In genomic region chr6:30742316-30743098, GRCh38 we compare ENCODE assay signal across 8 cellular contexts. TPM values are rescaled to one million over a fixed set of nuclear protein-coding genes. Genes with fewer than 3 reads are reported as not detected.
DNase-seq lines count a peak whose midpoint lies in the region; ATAC-seq and TF ChIP-seq lines count a peak whose summit lies in the region.

Gene FLOT1 (minus strand): TSS chr6:30742687. CDS start chr6:30742189, 498 bp downstream.

- peaks cover 57 to 67% of the 10 kb centered on the region in 2 donors for H3K4me1 Mint-ChIP-seq in natural killer cell treated with Interleukin-12 subunit alpha and Interleukin-12 subunit beta and Interleukin-15 and Interleukin-18, amount 100 ng/mL, for 72 hours (ENCODE audit: low read depth in 2 of 2)

- H3K36me3 Mint-ChIP-seq in natural killer cell treated with Interleukin-12 subunit alpha and Interleukin-12 subunit beta and Interleukin-15 and Interleukin-18, amount 100 ng/mL, for 72 hours: peaks cover 38% of the 10 kb centered on the region

- peak; percentile 60 for ATAC-seq in GM21723 (IDR thresholded peaks at IDR 0.05; ENCODE audit: unreplicated experiment)
- peak; percentile 87 to 90 for ATAC-seq in natural killer cell treated with Interleukin-12 subunit alpha and Interleukin-12 subunit beta and Interleukin-15 and Interleukin-18, amount 100 ng/mL, for 72 hours

- H3K27me3 Mint-ChIP-seq in natural killer cell treated with Interleukin-12 subunit alpha and Interleukin-12 subunit beta and Interleukin-15 and Interleukin-18, amount 100 ng/mL, for 72 hours: no peaks in the 10 kb centered on the region

- H3K9me3 Mint-ChIP-seq in natural killer cell treated with Interleukin-12 subunit alpha and Interleukin-12 subunit beta and Interleukin-15 and Interleukin-18, amount 100 ng/mL, for 72 hours: no peaks in the 10 kb centered on the region

- peak within 1 kb of the TSS; percentile 87 to 95 for H3K27ac Mint-ChIP-seq in natural killer cell treated with Interleukin-12 subunit alpha and Interleukin-12 subunit beta and Interleukin-15 and Interleukin-18, amount 100 ng/mL, for 72 hours

- TF ChIP-seq POLR2A in Raji (IDR thresholded peaks at IDR 0.05; ENCODE audit: insufficient read depth, low read depth, low read length): peak; percentile 65

- H3K4me3 Mint-ChIP-seq in natural killer cell treated with Interleukin-12 subunit alpha and Interleukin-12 subunit beta and Interleukin-15 and Interleukin-18, amount 100 ng/mL, for 72 hours: peak within 1 kb of the TSS; percentile 94

- DNase-seq in DMS53 (lab: John Stamatoyannopoulos, UW) (peak; percentile 98), Kasumi-1 (lab: John Stamatoyannopoulos, UW) (peak; percentile 66 to 76), fibroblast of peridontal ligament (ENCODE audit: extremely low read depth) (peak; percentile 93)
- peak; percentile 86 for DNase-seq in activated T-helper 9 cell treated with anti-CD3 and anti-CD28 coated beads, Interleukin-2, amount 50 U/mL, for 16 hours (ENCODE audit: low read depth)
- DNase-seq in natural killer cell treated with Interleukin-12 subunit alpha and Interleukin-12 subunit beta and Interleukin-15 and Interleukin-18, amount 100 ng/mL, for 72 hours (ENCODE audit: low spot score): peak; percentile 100
- DNase-seq in stimulated activated naive CD4-positive, alpha-beta T cell treated with Interleukin-2 at 50 U/mL for 16 hours (lab: John Stamatoyannopoulos, UW): peak; percentile 89

RNA-seq across cellular contexts. Expression of gene FLOT1, which starts in this region (rescaled TPM):
- 100 to 1,000 TPM; 219 to 319 TPM for total RNA-seq in natural killer cell treated with Interleukin-12 subunit alpha and Interleukin-12 subunit beta and Interleukin-15 and Interleukin-18, amount 100 ng/mL, for 72 hours

Comparison
In these comparisons a context has a peak if more than half of its experiments do, and no peak if none do; other contexts are left out.
1. Peak in every context shown above with its lines: DNase-seq and ATAC-seq.